7 cellular contexts compared by ENCODE assay signal in genomic region chr15:31004220-31004733, GRCh38. TPM values are rescaled to one million over a fixed set of nuclear protein-coding genes. Genes with fewer than 3 reads are reported as not detected.
A peak's percentile ranks its signal among the peaks of the same experiment; 100 is the strongest.
DNase-seq lines count a peak whose midpoint lies in the region; ATAC-seq and TF ChIP-seq lines count a peak whose summit lies in the region.

No MANE protein-coding gene starts in this region.

- TF ChIP-seq POLR2A in tibial nerve (IDR thresholded peaks at IDR 0.05), result no peak

- no peak for TF ChIP-seq EP300 in tibial nerve (IDR thresholded peaks at IDR 0.05)

- no peaks in the 10 kb centered on the region for H3K27me3 ChIP-seq in H7 (ENCODE audit: control insufficient read depth, insufficient read depth, low read length)
- no peaks in the 10 kb centered on the region for H3K27me3 ChIP-seq in tibial nerve

- DNase-seq in H7 (peak; percentile 40), M059J (ENCODE audit: low read depth) (peak; percentile 31), NCI-H2029 treated with DMSO at 0.1 percent for 48 hours (lab: John Stamatoyannopoulos, UW) (no peak), amniotic stem cell (lab: John Stamatoyannopoulos, UW) (no peak), tibial nerve (ENCODE audit: low spot score in 2 of 2) (no peak)

- ATAC-seq in GM18867 (IDR thresholded peaks at IDR 0.05; ENCODE audit: unreplicated experiment) (peak; percentile 89), esophagus mucosa (peak; percentile 66)

- WGBS in tibial nerve, 2 donors, result 37 to 42% methylated on average over 5 of the region's 5 CpGs

- no peaks in the 10 kb centered on the region for H3K4me1 ChIP-seq in tibial nerve

- H3K4me3 ChIP-seq in H7 (ENCODE audit: insufficient read depth, low read depth, low read length) (no peak overlapping the region), tibial nerve (no peak overlapping the region)

- H3K36me3 ChIP-seq in H7 (replicated peaks; ENCODE audit: control insufficient read depth, insufficient read depth, low read length), result no peaks in the 10 kb centered on the region
- no peaks in the 10 kb centered on the region for H3K36me3 ChIP-seq in tibial nerve

- no peaks in the 10 kb centered on the region for H3K9me3 ChIP-seq in tibial nerve

- TF ChIP-seq CTCF in tibial nerve (IDR thresholded peaks at IDR 0.05), result no peak

- H3K27ac ChIP-seq in tibial nerve, result no peak overlapping the region

RNA-seq across cellular contexts. Expression of gene MTMR10, which starts 12.8 kb away (rescaled TPM):
- total RNA-seq in H7 (2014; rRNA removed; shearing (Covaris generic)), result 10.5 and 11.0 TPM in 2 replicates
- 12.3 and 13.6 TPM in 2 replicates for total RNA-seq in M059J (2014; rRNA removed; shearing (Covaris generic))
- total RNA-seq in esophagus mucosa (19.1 TPM), tibial nerve (10 to 100 TPM; 44.4 to 58.6 (median 53.8) TPM)

Comparison
In these comparisons a context has a peak if more than half of its experiments do, and no peak if none do; other contexts are left out.
1. DNase-seq: peak in H7 (single experiment) and M059J (single experiment); none in NCI-H2029 treated with DMSO at 0.1 percent for 48 hours (single experiment), amniotic stem cell (single experiment) and tibial nerve (0 of 2).